ENCODE assay signal across 14 cellular contexts in the genomic region with DNA sequence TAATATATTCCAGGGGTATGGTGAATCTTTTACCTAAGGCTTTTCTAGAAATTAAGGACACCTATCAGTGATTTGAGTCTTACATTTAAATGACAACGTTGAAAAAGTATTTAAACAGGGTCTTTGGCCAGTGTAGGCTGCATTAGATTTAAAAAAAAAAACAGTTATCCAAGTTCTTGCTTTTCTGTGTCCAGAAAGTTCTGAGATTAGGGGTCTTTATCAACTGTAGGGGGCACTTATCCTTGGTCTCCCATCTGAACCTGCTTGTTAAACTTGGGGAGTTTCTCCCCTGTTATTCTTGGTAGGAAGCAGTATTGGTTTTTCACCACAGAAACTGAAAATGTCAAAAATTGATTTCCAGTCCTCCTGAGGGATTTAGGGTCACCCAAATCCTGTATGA.
DNase-seq lines count a peak whose midpoint lies in the region; ATAC-seq and TF ChIP-seq lines count a peak whose summit lies in the region.
"Had no signal": no experiment of that assay in that cellular context is flagged by ENCODE, and none has a peak within 500 bp of the region (broad histone marks: within the 10 kb centered on the region; RNA-seq: fewer than 3 reads in every experiment).

No MANE protein-coding gene starts in this region.

- H4K20me1 ChIP-seq in DND-41 (ENCODE audit: insufficient read depth, low read length) = no peaks in the 10 kb centered on the region

- no peak overlapping the region for H2BK120ac ChIP-seq in mesenchymal stem cell (ENCODE audit: low read depth, low read length)

- no peak overlapping the region for H4K8ac ChIP-seq in mesenchymal stem cell (ENCODE audit: low read length)

- H3K27ac Mint-ChIP-seq in activated CD8-positive, alpha-beta T cell treated with anti-CD3 and anti-CD28 coated beads for 36 hours = peak overlapping the region; percentile 97

- H3K9me3 Mint-ChIP-seq in activated CD8-positive, alpha-beta T cell treated with anti-CD3 and anti-CD28 coated beads for 36 hours = no peaks in the 10 kb centered on the region

- H3K36me3 ChIP-seq in DND-41 (ENCODE audit: insufficient read depth, low read length) (no peaks in the 10 kb centered on the region), mesenchymal stem cell (ENCODE audit: control insufficient read depth in 1 of 2, insufficient read depth in 2 of 2, low read depth in 1 of 2, low read length in 2 of 2) (no peaks in the 10 kb centered on the region)
- H3K36me3 ChIP-seq: stomach had no signal

- H3K4me2 ChIP-seq in DND-41 (ENCODE audit: insufficient read depth, low read length) = no peak overlapping the region
- no peak overlapping the region for H3K4me2 ChIP-seq in mesenchymal stem cell (ENCODE audit: low read length, poor library complexity, severe bottlenecking)

- no peak overlapping the region for H2BK12ac ChIP-seq in mesenchymal stem cell (ENCODE audit: low read length in 2 of 2)

- CTCF ChIA-PET in AG04450 (lab: Charles Lee) = interaction anchor here (1.8 to 2.6 kb wide), 2 partner anchors 10 to 166 kb away, joined by 7 to 9 read pairs; no protein-coding TSS in a partner anchor
- CTCF ChIA-PET in activated CD8-positive, alpha-beta T cell treated with anti-CD3 and anti-CD28 coated beads for 36 hours (lab: Charles Lee) = interaction anchor here (1.0 to 2.9 kb wide), 4 partner anchors 10 to 166 kb away, joined by 3 to 11 read pairs (median 4); no protein-coding TSS in a partner anchor

- intact Hi-C loops in activated CD8-positive, alpha-beta T cell treated with anti-CD3 and anti-CD28 coated beads for 36 hours (cut with micrococcal nuclease) = no loop called here

- H3K27ac ChIP-seq in AG04450 (ENCODE audit: low read depth, low read length) (no peak overlapping the region), DND-41 (ENCODE audit: low read length) (no peak overlapping the region), mesenchymal stem cell (ENCODE audit: low read length, poor library complexity, severe bottlenecking) (peak overlapping the region; percentile 18)
- H3K27ac ChIP-seq: C4-2B, foreskin keratinocyte, stomach had no signal

- no peak overlapping the region for H3K4ac ChIP-seq in mesenchymal stem cell (ENCODE audit: low read depth in 1 of 2, low read length in 2 of 2)

- no peaks in the 10 kb centered on the region for H3K36me3 Mint-ChIP-seq in activated CD8-positive, alpha-beta T cell treated with anti-CD3 and anti-CD28 coated beads for 36 hours (ENCODE audit: low read depth)

- H2BK15ac ChIP-seq in mesenchymal stem cell (ENCODE audit: low read depth, poor library complexity, severe bottlenecking) = no peak overlapping the region

- no peak overlapping the region for H3K18ac ChIP-seq in mesenchymal stem cell (ENCODE audit: low read depth in 1 of 2, low read length in 2 of 2)

- no peaks in the 10 kb centered on the region for H3K9me3 ChIP-seq in AG04450 (ENCODE audit: control insufficient read depth, insufficient read depth, low read length)
- no peaks in the 10 kb centered on the region for H3K9me3 ChIP-seq in DND-41 (ENCODE audit: insufficient read depth, low read length, severe bottlenecking)
- no peaks in the 10 kb centered on the region for H3K9me3 ChIP-seq in mesenchymal stem cell (ENCODE audit: control insufficient read depth, low read length)
- H3K9me3 ChIP-seq: stomach had no signal

- H3K4me1 Mint-ChIP-seq in activated CD8-positive, alpha-beta T cell treated with anti-CD3 and anti-CD28 coated beads for 36 hours (ENCODE audit: low read depth) = peaks cover 52% of the 10 kb centered on the region

- no peak overlapping the region for H2AK5ac ChIP-seq in mesenchymal stem cell (ENCODE audit: low read length, severe bottlenecking)

- no peaks in the 10 kb centered on the region for H3K27me3 Mint-ChIP-seq in activated CD8-positive, alpha-beta T cell treated with anti-CD3 and anti-CD28 coated beads for 36 hours

- 96% methylated on average over 1 of the region's 1 CpG for WGBS in mesenchymal stem cell

- 0 out of 2 replicates have a peak, but pooled peaks have one; percentile 14 for TF ChIP-seq CTCF in AG04450 (IDR thresholded peaks at IDR 0.05; ENCODE audit: low read depth, low read length)
- TF ChIP-seq CTCF in DND-41 (IDR thresholded peaks at IDR 0.05; ENCODE audit: borderline replicate concordance, extremely low read depth, low read length, poor library complexity, severe bottlenecking) = peak; percentile 2
- TF ChIP-seq CTCF in activated CD8-positive, alpha-beta T cell treated with anti-CD3 and anti-CD28 coated beads for 36 hours (IDR thresholded peaks at IDR 0.05) = no peak

- H3K79me2 ChIP-seq in DND-41 (ENCODE audit: insufficient read depth, low read length) = no peaks in the 10 kb centered on the region

- no peak overlapping the region for H4K91ac ChIP-seq in mesenchymal stem cell (ENCODE audit: low read length)

- H3K79me1 ChIP-seq in mesenchymal stem cell (replicated peaks; ENCODE audit: low read length, poor library complexity, severe bottlenecking) = no peaks in the 10 kb centered on the region

- no peak overlapping the region for H2BK5ac ChIP-seq in mesenchymal stem cell (ENCODE audit: low read depth, low read length, poor library complexity, severe bottlenecking)

- no peak overlapping the region for H3K4me3 Mint-ChIP-seq in activated CD8-positive, alpha-beta T cell treated with anti-CD3 and anti-CD28 coated beads for 36 hours

- no peak overlapping the region for H3K23ac ChIP-seq in mesenchymal stem cell (ENCODE audit: low read length in 2 of 2)

- H3K4me3 ChIP-seq in AG04450 (ENCODE audit: low read depth, low read length) = no peak overlapping the region
- H3K4me3 ChIP-seq in DND-41 (ENCODE audit: low read depth in 1 of 2, low read length in 2 of 2) = no peak overlapping the region
- H3K4me3 ChIP-seq in mesenchymal stem cell (ENCODE audit: insufficient read depth in 1 of 2, low read depth in 1 of 2, low read length in 2 of 2) = no peak overlapping the region
- H3K4me3 ChIP-seq: stomach had no signal

- POLR2A ChIA-PET in AG04450 (lab: Yijun Ruan, JAX) = no interaction called here
- POLR2A ChIA-PET in activated CD8-positive, alpha-beta T cell treated with anti-CD3 and anti-CD28 coated beads for 36 hours (lab: Charles Lee) = interaction anchor here (0.9 to 2.8 kb wide), 6 partner anchors 10 to 169 kb away, joined by 3 to 8 read pairs (median 4); no protein-coding TSS in a partner anchor

- H3K27me3 ChIP-seq in AG04450 (ENCODE audit: control insufficient read depth, insufficient read depth, low read length) = no peaks in the 10 kb centered on the region
- H3K27me3 ChIP-seq in DND-41 (ENCODE audit: insufficient read depth, low read length, poor library complexity) = no peaks in the 10 kb centered on the region
- H3K27me3 ChIP-seq in mesenchymal stem cell (ENCODE audit: control insufficient read depth in 1 of 2, insufficient read depth in 1 of 2, low read length in 2 of 2) = no peaks in the 10 kb centered on the region
- H3K27me3 ChIP-seq: foreskin keratinocyte, stomach had no signal

- no peak overlapping the region for H2AFZ ChIP-seq in DND-41 (ENCODE audit: low read depth, low read length)
- no peak overlapping the region for H2AFZ ChIP-seq in mesenchymal stem cell (ENCODE audit: low read depth, low read length)

- H3K14ac ChIP-seq in mesenchymal stem cell (ENCODE audit: low read length in 2 of 2) = no peak overlapping the region

- no peak overlapping the region for H3K9ac ChIP-seq in DND-41 (ENCODE audit: low read depth, low read length)
- no peak overlapping the region for H3K9ac ChIP-seq in mesenchymal stem cell (ENCODE audit: low read length)

- no peak for ATAC-seq in DND-41 (ENCODE audit: insufficient read depth, low read depth)
- ATAC-seq in activated CD8-positive, alpha-beta T cell treated with anti-CD3 and anti-CD28 coated beads for 36 hours = no peak
- ATAC-seq in esophagus mucosa = no peak

- DNase-seq in AG04450 (ENCODE audit: low read depth, low spot score) (no peak), DND-41 (no peak), mesenchymal stem cell (no peak), NCI-H526 (lab: John Stamatoyannopoulos, UW) (no peak), medulla oblongata (ENCODE audit: extremely low spot score) (no peak)
- DNase-seq in activated CD8-positive, alpha-beta T cell treated with anti-CD3 and anti-CD28 coated beads for 36 hours = no peak
- no peak for DNase-seq in stimulated activated CD4-positive, alpha-beta T cell treated with anti-CD3 and anti-CD28 coated beads, Interleukin-4, amount 100 ng/mL, for 4 hours
- DNase-seq: NCI-H1092; retina; stimulated activated CD4-positive, alpha-beta T cell treated with anti-CD3 and anti-CD28 coated beads, Interleukin-4, amount 100 ng/mL, for 24 hours; stomach had no signal

- H3K4me1 ChIP-seq in DND-41 (ENCODE audit: insufficient read depth, low read length) (peaks cover 52% of the 10 kb centered on the region), mesenchymal stem cell (ENCODE audit: control insufficient read depth, insufficient read depth, low read depth, low read length) (peaks cover 7% of the 10 kb centered on the region)
